In the genomic region with DNA sequence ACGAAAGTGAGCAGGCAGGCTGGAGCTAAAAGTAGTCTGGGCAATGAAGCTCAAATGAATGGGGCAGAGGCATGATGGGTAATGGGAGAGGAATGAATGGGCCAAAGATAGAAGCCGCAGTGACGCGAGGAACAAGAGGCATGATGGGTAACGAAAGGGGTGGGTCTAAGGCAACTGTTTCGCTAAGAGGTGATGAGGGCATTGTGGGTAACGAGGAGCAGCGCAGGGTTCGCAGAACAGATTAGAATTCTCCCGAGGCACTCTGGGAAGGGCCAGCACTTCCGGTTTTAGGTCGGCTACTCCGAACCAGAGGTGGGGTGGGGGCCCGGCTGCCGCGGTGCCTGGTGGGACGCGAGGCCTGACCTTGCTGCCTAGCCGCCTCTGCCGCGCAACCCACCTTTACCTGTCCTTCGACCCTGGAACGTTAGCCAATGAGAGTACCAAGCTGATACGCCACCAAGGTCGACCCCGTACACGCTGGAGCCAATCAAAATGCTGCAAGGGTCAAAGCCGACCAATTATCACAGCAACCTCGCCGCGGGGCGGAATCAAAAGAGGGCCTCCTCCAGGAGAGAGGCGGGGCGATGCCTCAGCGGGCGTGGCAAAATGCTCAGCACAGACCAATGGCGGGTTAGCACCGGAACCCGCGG, we compare ENCODE assay signal across 8 cellular contexts. TPM values are rescaled to one million over a fixed set of nuclear protein-coding genes. Genes with fewer than 3 reads are reported as not detected.
DNase-seq lines count a peak whose midpoint lies in the region; ATAC-seq and TF ChIP-seq lines count a peak whose summit lies in the region.

No MANE protein-coding gene starts in this region.

- intact Hi-C loops in activated CD4-positive, alpha-beta T cell treated with anti-CD3 and anti-CD28 coated beads, Interleukin-2, amount 10 ng/mL, durations not matched to agents 24 days and 14 days (cut with micrococcal nuclease), result loop anchor here (1.0 to 2.0 kb wide), 4 partner anchors 46 to 148 kb away; partner anchors contain the start of genes CLASRP and CLPTM1
- intact Hi-C loops in Right ventricle myocardium superior (cut with DNase I), result no loop called here

- peaks cover 32% of the 10 kb centered on the region for H3K36me3 ChIP-seq in H7 (replicated peaks; ENCODE audit: control insufficient read depth, insufficient read depth, low read length)

- peak overlapping the region; percentile 48 for H3K4me3 ChIP-seq in H7 (ENCODE audit: insufficient read depth, low read depth, low read length)

- H3K27ac Mint-ChIP-seq in activated CD4-positive, alpha-beta T cell treated with anti-CD3 and anti-CD28 coated beads, Interleukin-2, amount 10 ng/mL, durations not matched to agents 24 days and 14 days, result peak overlapping the region; percentile 97

- ATAC-seq in Right ventricle myocardium superior (ENCODE audit: poor library complexity), result peak; percentile 93
- peak; percentile 96 for ATAC-seq in omental fat pad (ENCODE audit: low FRiP score)

- no peaks in the 10 kb centered on the region for H3K27me3 ChIP-seq in H7 (ENCODE audit: control insufficient read depth, insufficient read depth, low read length)

- peak overlapping the region; percentile 84 for H3K4me3 Mint-ChIP-seq in activated CD4-positive, alpha-beta T cell treated with anti-CD3 and anti-CD28 coated beads, Interleukin-2, amount 10 ng/mL, durations not matched to agents 24 days and 14 days

- TF ChIP-seq CTCF in omental fat pad (IDR thresholded peaks at IDR 0.05), result no peak

- H3K27me3 Mint-ChIP-seq in activated CD4-positive, alpha-beta T cell treated with anti-CD3 and anti-CD28 coated beads, Interleukin-2, amount 10 ng/mL, durations not matched to agents 24 days and 14 days, result no peaks in the 10 kb centered on the region

- peaks cover 25% of the 10 kb centered on the region for H3K4me1 Mint-ChIP-seq in activated CD4-positive, alpha-beta T cell treated with anti-CD3 and anti-CD28 coated beads, Interleukin-2, amount 10 ng/mL, durations not matched to agents 24 days and 14 days

- H3K36me3 Mint-ChIP-seq in activated CD4-positive, alpha-beta T cell treated with anti-CD3 and anti-CD28 coated beads, Interleukin-2, amount 10 ng/mL, durations not matched to agents 24 days and 14 days (ENCODE audit: low read depth), result peaks cover 38% of the 10 kb centered on the region

- peaks cover 4% of the 10 kb centered on the region for H3K9me3 Mint-ChIP-seq in activated CD4-positive, alpha-beta T cell treated with anti-CD3 and anti-CD28 coated beads, Interleukin-2, amount 10 ng/mL, durations not matched to agents 24 days and 14 days

- peak; percentile 100 for DNase-seq in activated CD4-positive, alpha-beta T cell treated with anti-CD3 and anti-CD28 coated beads, Interleukin-2, amount 10 ng/mL, durations not matched to agents 24 days and 14 days
- no peak for DNase-seq in activated CD4-positive, alpha-beta T cell treated with anti-CD3 and anti-CD28 coated beads, Interleukin-2, amount 50 U/mL, for 4 hours
- DNase-seq in H7 (peak; percentile 99), Kasumi-1 (lab: John Stamatoyannopoulos, UW) (peak; percentile 100), amniotic epithelial cell (ENCODE audit: low read depth) (peak; percentile 100), Right ventricle myocardium superior (no peak), omental fat pad (ENCODE audit: low spot score) (no peak)

TF ChIP-seq in PFSK-1, 5 proteins besides CTCF, POLR2A, EP300 and RAD21:
- TF ChIP-seq FOXP2 (optimal IDR thresholded peaks at IDR 0.05; ENCODE audit: borderline replicate concordance, extremely low read depth, extremely low read length, insufficient read depth) (peak; percentile 80), SIN3A (IDR thresholded peaks at IDR 0.05; ENCODE audit: borderline replicate concordance, insufficient read depth, low read length) (peak; percentile 97), POLR2AphosphoS5 (IDR thresholded peaks at IDR 0.05; ENCODE audit: low read depth, low read length) (peak; percentile 94), TAF1 (IDR thresholded peaks at IDR 0.05; ENCODE audit: borderline replicate concordance, insufficient read depth, low read length) (peak; percentile 91; the same call in 1 of the 2 replicates)
- TF ChIP-seq, protein P1, sequence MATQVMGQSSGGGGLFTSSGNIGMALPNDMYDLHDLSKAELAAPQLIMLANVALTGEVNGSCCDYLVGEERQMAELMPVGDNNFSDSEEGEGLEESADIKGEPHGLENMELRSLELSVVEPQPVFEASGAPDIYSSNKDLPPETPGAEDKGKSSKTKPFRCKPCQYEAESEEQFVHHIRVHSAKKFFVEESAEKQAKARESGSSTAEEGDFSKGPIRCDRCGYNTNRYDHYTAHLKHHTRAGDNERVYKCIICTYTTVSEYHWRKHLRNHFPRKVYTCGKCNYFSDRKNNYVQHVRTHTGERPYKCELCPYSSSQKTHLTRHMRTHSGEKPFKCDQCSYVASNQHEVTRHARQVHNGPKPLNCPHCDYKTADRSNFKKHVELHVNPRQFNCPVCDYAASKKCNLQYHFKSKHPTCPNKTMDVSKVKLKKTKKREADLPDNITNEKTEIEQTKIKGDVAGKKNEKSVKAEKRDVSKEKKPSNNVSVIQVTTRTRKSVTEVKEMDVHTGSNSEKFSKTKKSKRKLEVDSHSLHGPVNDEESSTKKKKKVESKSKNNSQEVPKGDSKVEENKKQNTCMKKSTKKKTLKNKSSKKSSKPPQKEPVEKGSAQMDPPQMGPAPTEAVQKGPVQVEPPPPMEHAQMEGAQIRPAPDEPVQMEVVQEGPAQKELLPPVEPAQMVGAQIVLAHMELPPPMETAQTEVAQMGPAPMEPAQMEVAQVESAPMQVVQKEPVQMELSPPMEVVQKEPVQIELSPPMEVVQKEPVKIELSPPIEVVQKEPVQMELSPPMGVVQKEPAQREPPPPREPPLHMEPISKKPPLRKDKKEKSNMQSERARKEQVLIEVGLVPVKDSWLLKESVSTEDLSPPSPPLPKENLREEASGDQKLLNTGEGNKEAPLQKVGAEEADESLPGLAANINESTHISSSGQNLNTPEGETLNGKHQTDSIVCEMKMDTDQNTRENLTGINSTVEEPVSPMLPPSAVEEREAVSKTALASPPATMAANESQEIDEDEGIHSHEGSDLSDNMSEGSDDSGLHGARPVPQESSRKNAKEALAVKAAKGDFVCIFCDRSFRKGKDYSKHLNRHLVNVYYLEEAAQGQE (IDR thresholded peaks at IDR 0.05; ENCODE audit: insufficient read depth in 1 of 2, low read depth in 2 of 2, low read length in 2 of 2), result no peak
TF ChIP-seq in PFSK-1: peak in this region for 4.

RNA-seq across cellular contexts. Expression of gene TOMM40, which starts 0.6 kb away (rescaled TPM):
- 208 and 213 TPM in 2 replicates for total RNA-seq in activated CD4-positive, alpha-beta T cell treated with anti-CD3 and anti-CD28 coated beads, Interleukin-2, amount 10 ng/mL, durations not matched to agents 24 days and 14 days
- total RNA-seq in H7 (2014; rRNA removed; shearing (Covaris generic)), result 160 and 204 TPM in 2 replicates
- 332 TPM for polyA plus RNA-seq in PFSK-1 (2012; ENCODE audit: insufficient read length, low read depth)
- total RNA-seq in Right ventricle myocardium superior (48.9 TPM), omental fat pad (100 to 1,000 TPM in 1 of 4 donors, 10 to 100 TPM in 3; 37.2 to 121 (median 44.2) TPM)

RNA-seq across cellular contexts. Expression of gene APOE, which starts 15.1 kb away (rescaled TPM):
- 0.83 and 1.1 TPM in 2 replicates for total RNA-seq in activated CD4-positive, alpha-beta T cell treated with anti-CD3 and anti-CD28 coated beads, Interleukin-2, amount 10 ng/mL, durations not matched to agents 24 days and 14 days
- 826 and 994 TPM in 2 replicates for total RNA-seq in H7 (2014; rRNA removed; shearing (Covaris generic))
- 21.1 TPM for polyA plus RNA-seq in PFSK-1 (2012; ENCODE audit: insufficient read length, low read depth)
- total RNA-seq in Right ventricle myocardium superior (13.6 TPM), omental fat pad (100 to 1,000 TPM; 248 to 920 (median 429) TPM)

RNA-seq across cellular contexts. Expression of gene APOC1, which starts 23.9 kb away (rescaled TPM):
- 1.8 and 2.1 TPM in 2 replicates for total RNA-seq in activated CD4-positive, alpha-beta T cell treated with anti-CD3 and anti-CD28 coated beads, Interleukin-2, amount 10 ng/mL, durations not matched to agents 24 days and 14 days
- total RNA-seq in H7 (2014; rRNA removed; shearing (Covaris generic)), result 65.6 and 139 TPM in 2 replicates
- polyA plus RNA-seq in PFSK-1 (2012; ENCODE audit: insufficient read length, low read depth), result 50.5 TPM
- total RNA-seq in Right ventricle myocardium superior, result 1.00 TPM
- 100 to 1,000 TPM in 1 of 4 donors, 10 to 100 TPM in 3; 12.3 to 121 (median 21.8) TPM for total RNA-seq in omental fat pad

RNA-seq across cellular contexts. Expression of gene NECTIN2, which starts 44.4 kb away (rescaled TPM):
- total RNA-seq in activated CD4-positive, alpha-beta T cell treated with anti-CD3 and anti-CD28 coated beads, Interleukin-2, amount 10 ng/mL, durations not matched to agents 24 days and 14 days, result 0.19 and 0.44 TPM in 2 replicates
- 152 and 207 TPM in 2 replicates for total RNA-seq in H7 (2014; rRNA removed; shearing (Covaris generic))
- polyA plus RNA-seq in PFSK-1 (2012; ENCODE audit: insufficient read length, low read depth), result 250 TPM
- total RNA-seq in Right ventricle myocardium superior, result 36.9 TPM
- 100 to 1,000 TPM in 2 of 4 donors, 10 to 100 TPM in 2; 58.6 to 129 (median 90.2) TPM for total RNA-seq in omental fat pad

RNA-seq across cellular contexts. Expression of gene APOC4, which starts 51.5 kb away (rescaled TPM):
- total RNA-seq in activated CD4-positive, alpha-beta T cell treated with anti-CD3 and anti-CD28 coated beads, Interleukin-2, amount 10 ng/mL, durations not matched to agents 24 days and 14 days, result not detected in 2 replicates
- not detected in 2 replicates for total RNA-seq in H7 (2014; rRNA removed; shearing (Covaris generic))
- polyA plus RNA-seq in PFSK-1 (2012; ENCODE audit: insufficient read length, low read depth), result not detected
- total RNA-seq in Right ventricle myocardium superior (not detected), omental fat pad (not detected)

Comparison
In these comparisons a context has a peak if more than half of its experiments do, and no peak if none do; other contexts are left out.
1. DNase-seq: peak in activated CD4-positive, alpha-beta T cell treated with anti-CD3 and anti-CD28 coated beads, Interleukin-2, amount 10 ng/mL, durations not matched to agents 24 days and 14 days (single experiment), H7 (single experiment), Kasumi-1 (2 of 2) and amniotic epithelial cell (single experiment); none in activated CD4-positive, alpha-beta T cell treated with anti-CD3 and anti-CD28 coated beads, Interleukin-2, amount 50 U/mL, for 4 hours (0 of 2), Right ventricle myocardium superior (single experiment) and omental fat pad (single experiment).
2. RNA of gene APOE, which starts 15.1 kb away (total RNA-seq): 826 to 994 TPM in H7 and 248 to 920 TPM in omental fat pad; 13.6 TPM in Right ventricle myocardium superior (single experiment) and 0.83 to 1.1 TPM in activated CD4-positive, alpha-beta T cell treated with anti-CD3 and anti-CD28 coated beads, Interleukin-2, amount 10 ng/mL, durations not matched to agents 24 days and 14 days; every median in the first group is over 10 times any median in the second.